In the genomic region with DNA sequence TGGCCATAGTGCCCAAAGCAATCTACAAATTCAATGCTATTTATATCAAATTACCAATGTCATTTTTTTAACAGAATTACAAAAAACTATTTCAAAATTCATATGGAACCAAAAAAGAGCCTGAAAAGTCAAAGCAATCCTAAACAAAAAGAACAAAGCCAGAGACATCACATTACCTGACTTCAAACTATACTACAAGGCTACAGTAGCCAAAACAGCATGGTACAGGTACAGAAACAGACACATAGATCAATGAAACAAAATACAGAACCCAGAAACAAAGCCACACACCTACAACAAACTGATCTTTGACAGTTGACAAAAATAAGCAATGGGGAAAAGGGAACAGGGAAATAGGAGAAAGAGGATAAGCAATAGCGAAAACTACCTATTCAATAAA, we compare ENCODE assay signal across 22 cellular contexts.
"Had no signal": no experiment of that assay in that cellular context is flagged by ENCODE, and none has a peak within 500 bp of the region (broad histone marks: within the 10 kb centered on the region; RNA-seq: fewer than 3 reads in every experiment).

No MANE protein-coding gene starts in this region.

- H3K9me3 ChIP-seq: colonic mucosa, esophagus squamous epithelium, gastrocnemius medialis, gastroesophageal sphincter had no signal

- H3K4me3 ChIP-seq: colonic mucosa, coronary artery, dorsolateral prefrontal cortex, esophagus muscularis mucosa, esophagus squamous epithelium, gastrocnemius medialis, gastroesophageal sphincter, heart left ventricle, heart right ventricle had no signal

- DNase-seq: colonic mucosa; cortex of kidney; dermis blood vessel endothelial cell; dorsolateral prefrontal cortex; effector CD4-positive, alpha-beta T cell; effector CD8-positive, alpha-beta T cell; effector memory CD4-positive, alpha-beta T cell; effector memory CD8-positive, alpha-beta T cell; endodermal cell; erythroblast; esophagus squamous epithelium; foreskin fibroblast; foreskin keratinocyte; foreskin melanocyte; gastrocnemius medialis; glutamatergic neuron; heart left ventricle; heart right ventricle had no signal

- H3K27ac ChIP-seq: colonic mucosa, coronary artery, dorsolateral prefrontal cortex, epithelial cell of prostate, esophagus muscularis mucosa, esophagus squamous epithelium, foreskin keratinocyte, gastrocnemius medialis, gastroesophageal sphincter, heart left ventricle, heart right ventricle had no signal

- H3K4me1 ChIP-seq: esophagus muscularis mucosa, gastrocnemius medialis, gastroesophageal sphincter had no signal

- H3K36me3 ChIP-seq: colonic mucosa, esophagus muscularis mucosa, esophagus squamous epithelium, gastrocnemius medialis, gastroesophageal sphincter, heart left ventricle, heart right ventricle had no signal
